17 cellular contexts compared by ENCODE assay signal in the genomic region with DNA sequence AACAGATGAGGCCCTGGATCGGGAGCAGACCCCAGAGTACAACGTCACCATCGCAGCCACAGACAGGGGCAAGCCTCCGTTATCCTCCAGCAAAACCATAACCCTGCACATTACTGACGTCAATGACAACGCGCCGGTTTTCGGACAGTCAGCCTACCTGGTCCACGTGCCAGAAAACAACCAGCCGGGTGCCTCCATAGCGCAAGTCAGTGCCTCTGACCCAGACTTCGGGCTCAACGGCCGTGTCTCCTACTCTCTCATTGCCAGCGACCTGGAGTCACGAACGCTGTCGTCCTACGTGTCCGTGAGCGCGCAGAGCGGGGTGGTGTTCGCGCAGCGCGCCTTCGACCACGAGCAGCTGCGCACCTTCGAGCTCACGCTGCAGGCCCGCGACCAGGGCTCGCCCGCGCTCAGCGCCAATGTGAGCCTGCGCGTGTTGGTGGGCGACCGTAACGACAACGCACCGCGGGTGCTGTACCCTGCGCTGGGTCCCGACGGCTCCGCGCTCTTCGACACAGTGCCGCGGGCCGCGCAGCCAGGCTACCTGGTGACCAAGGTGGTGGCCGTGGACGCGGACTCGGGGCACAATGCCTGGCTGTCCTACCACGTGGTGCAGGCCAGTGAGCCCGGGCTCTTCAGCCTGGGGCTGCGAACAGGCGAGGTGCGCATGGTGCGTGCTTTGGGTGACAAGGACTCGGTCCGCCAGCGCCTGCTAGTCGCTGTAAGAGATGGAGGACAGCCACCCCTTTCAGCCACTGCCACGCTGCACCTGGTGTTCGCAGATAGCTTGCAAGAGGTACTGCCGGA. TPM values are rescaled to one million over a fixed set of nuclear protein-coding genes. Genes with fewer than 3 reads are reported as not detected.
DNase-seq lines count a peak whose midpoint lies in the region; ATAC-seq and TF ChIP-seq lines count a peak whose summit lies in the region.
"Had no signal": no experiment of that assay in that cellular context is flagged by ENCODE, and none has a peak within 500 bp of the region (broad histone marks: within the 10 kb centered on the region; RNA-seq: fewer than 3 reads in every experiment).

No MANE protein-coding gene starts in this region.

- TF ChIP-seq POLR2A in breast epithelium (IDR thresholded peaks at IDR 0.05), result no peak

- no peaks in the 10 kb centered on the region for H4K20me1 ChIP-seq in mammary epithelial cell (ENCODE audit: insufficient read depth, low read length)

- H3K4me1 ChIP-seq in mammary epithelial cell (ENCODE audit: insufficient read depth, low read length) (no peaks in the 10 kb centered on the region), breast epithelium (no peaks in the 10 kb centered on the region)
- H3K4me1 ChIP-seq: Caco-2, tibial artery had no signal

- H3K36me3 Mint-ChIP-seq in nephron progenitor cell (ENCODE audit: low read depth), result peaks cover 97% of the 10 kb centered on the region

- DNase-seq in mammary epithelial cell, result no peak
- DNase-seq in breast epithelium (ENCODE audit: low spot score in 2 of 2), result no peak
- no peak for DNase-seq in coronary artery (ENCODE audit: low spot score)
- DNase-seq in nephron progenitor cell, result no peak
- no peak for DNase-seq in stimulated activated CD4-positive, alpha-beta T cell treated with anti-CD3 and anti-CD28 coated beads, Interleukin-15, amount 100 ng/mL, for 24 hours
- no peak for DNase-seq in DMS79 (lab: John Stamatoyannopoulos, UW)
- DNase-seq: activated CD4-positive, alpha-beta T cell treated with anti-CD3 and anti-CD28 coated beads, Interleukin-2, amount 50 U/mL, for 4 hours; activated T-cell treated with anti-CD3 and anti-CD28 coated beads, Interleukin-2, amount 50 U/mL, for 48 hours; Caco-2; caudate nucleus; midbrain; NCI-H1092 treated with DMSO at 0.1 percent for 48 hours; retina; tibial artery had no signal

- H3K9me3 ChIP-seq in mammary epithelial cell (replicated peaks; ENCODE audit: insufficient read depth, low read length) (peaks cover 49% of the 10 kb centered on the region), breast epithelium (peaks cover 77 to 99% of the 10 kb centered on the region in 2 donors)

- BruUV-seq in mammary epithelial cell (replicated peaks; lab: Mats Ljungman, UMichigan), result no TSS peak

- dilution Hi-C loops in mammary epithelial cell (cut with HindIII; ENCODE audit: low sequenced_read_pairs), result no loop called here

- in situ Hi-C loops in mammary epithelial cell (cut with MboI; ENCODE audit: low sequenced_read_pairs in 2 of 2), result loop anchor here in 1 of 2 donors (25.0 kb wide), 1 partner anchor 207 kb away; a partner anchor contains a TSS

- no peaks in the 10 kb centered on the region for H3K27me3 ChIP-seq in mammary epithelial cell (ENCODE audit: insufficient read depth, low read length)
- H3K27me3 ChIP-seq in breast epithelium, result no peaks in the 10 kb centered on the region
- H3K27me3 ChIP-seq: tibial artery had no signal

- H3K4me3 Mint-ChIP-seq in nephron progenitor cell, result peak overlapping the region; percentile 80

- 50% methylated on average over 34 of the region's 74 CpGs for WGBS in mammary epithelial cell (ENCODE audit: low coverage, missing lambda C conversion rate)

- TF ChIP-seq CTCF in mammary epithelial cell (conservative IDR thresholded peaks at IDR 0.05 in 1 of 2, IDR thresholded peaks at IDR 0.05 in 1 of 2; ENCODE audit: extremely low read depth in 1 of 2, insufficient read depth in 1 of 2, low read depth in 1 of 2, low read length in 2 of 2), result no peak
- no peak for TF ChIP-seq CTCF in breast epithelium (IDR thresholded peaks at IDR 0.05)
- TF ChIP-seq CTCF in coronary artery (IDR thresholded peaks at IDR 0.05), result no peak
- no peak for TF ChIP-seq CTCF in nephron progenitor cell (IDR thresholded peaks at IDR 0.05)

- no peak overlapping the region for H3K27ac Mint-ChIP-seq in nephron progenitor cell

- peaks cover 5% of the 10 kb centered on the region for H3K4me1 Mint-ChIP-seq in nephron progenitor cell

- ATAC-seq in GM19035 (IDR thresholded peaks at IDR 0.05; ENCODE audit: unreplicated experiment) (no peak), GM19023 (IDR thresholded peaks at IDR 0.05; ENCODE audit: unreplicated experiment) (no peak)

- no peaks in the 10 kb centered on the region for H3K79me2 ChIP-seq in mammary epithelial cell (ENCODE audit: insufficient read depth, low read length)

- H3K36me3 ChIP-seq in mammary epithelial cell (ENCODE audit: insufficient read depth, low read length) (no peaks in the 10 kb centered on the region), breast epithelium (no peaks in the 10 kb centered on the region)
- H3K36me3 ChIP-seq: neutrophil had no signal

- intact Hi-C loops in mammary epithelial cell (cut with micrococcal nuclease) (loop anchor here (10.0 kb wide), 1 partner anchor 194 kb away; a partner anchor contains a TSS), breast epithelium (cut with DNase I; ENCODE audit: low total_unique reads) (no loop called here)

- no peak overlapping the region for H3K9ac ChIP-seq in mammary epithelial cell (ENCODE audit: insufficient read depth, low read length)

- H3K27ac ChIP-seq in mammary epithelial cell (ENCODE audit: insufficient read depth, low read depth, low read length), result no peak overlapping the region
- no peak overlapping the region for H3K27ac ChIP-seq in breast epithelium
- no peak overlapping the region for H3K27ac ChIP-seq in coronary artery
- H3K27ac ChIP-seq: neutrophil, tibial artery had no signal

- no peak overlapping the region for H3K4me2 ChIP-seq in mammary epithelial cell (ENCODE audit: insufficient read depth, low read depth, low read length)

- H3K27me3 Mint-ChIP-seq in nephron progenitor cell (ENCODE audit: low read depth, poor library complexity), result peaks cover 17% of the 10 kb centered on the region

- peaks cover 97% of the 10 kb centered on the region for H3K9me3 Mint-ChIP-seq in nephron progenitor cell

- H2AFZ ChIP-seq in mammary epithelial cell (ENCODE audit: low read depth, low read length), result peak overlapping the region; percentile 14

- no peak overlapping the region for H3K4me3 ChIP-seq in mammary epithelial cell (replicated peaks in 1 of 3; ENCODE audit: insufficient read depth in 1 of 3, low read depth in 2 of 3, low read length in 3 of 3)
- peak overlapping the region in 1 of 3 donors; percentile 40 for H3K4me3 ChIP-seq in breast epithelium
- peak overlapping the region; percentile 70 for H3K4me3 ChIP-seq in coronary artery
- H3K4me3 ChIP-seq: tibial artery had no signal

- CTCF ChIA-PET in mammary epithelial cell (lab: Charles Lee; ENCODE audit: low non-redundant PET), result no interaction called here

RNA-seq across cellular contexts. Expression of a gene that starts 1.6 kb away (rescaled TPM):
- total RNA-seq in mammary epithelial cell (1 to 10 TPM; 1.2 to 8.5 TPM), breast epithelium (1 to 10 TPM; 5.0 to 9.8 (median 9.7) TPM)
- 0.12 TPM for polyA plus RNA-seq in mammary epithelial cell
- not detected for polyA minus RNA-seq in mammary epithelial cell

RNA-seq across cellular contexts. Expression of a gene that starts 1.8 kb away (rescaled TPM):
- total RNA-seq in mammary epithelial cell (1 to 10 TPM; 2.9 to 6.2 TPM), breast epithelium (10 to 100 TPM; 15.4 to 21.3 (median 16.0) TPM)
- 0.65 TPM for polyA plus RNA-seq in mammary epithelial cell
- not detected for polyA minus RNA-seq in mammary epithelial cell

RNA-seq across cellular contexts. Expression of a gene that starts 6.5 kb away (rescaled TPM):
- total RNA-seq in mammary epithelial cell, result 1 to 10 TPM; 7.8 to 7.9 TPM
- polyA plus RNA-seq in mammary epithelial cell, result 0.03 TPM
- 0.16 TPM for polyA minus RNA-seq in mammary epithelial cell
- 10 to 100 TPM in 2 of 3 donors, 1 to 10 TPM in 1; 7.2 to 10.7 (median 10.5) TPM for total RNA-seq in breast epithelium

RNA-seq across cellular contexts. Expression of a gene that starts 11.0 kb away (rescaled TPM):
- 10 to 100 TPM in 1 of 2 donors, 1 to 10 TPM in 1; 3.2 to 24.5 TPM for total RNA-seq in mammary epithelial cell
- 1.1 TPM for polyA plus RNA-seq in mammary epithelial cell
- 0.62 TPM for polyA minus RNA-seq in mammary epithelial cell
- 10 to 100 TPM in 2 of 3 donors, 1 to 10 TPM in 1; 9.8 to 12.0 (median 11.1) TPM for total RNA-seq in breast epithelium

RNA-seq across cellular contexts. Expression of a gene that starts 11.5 kb away (rescaled TPM):
- total RNA-seq in mammary epithelial cell (1 to 10 TPM; 1.2 to 3.7 TPM), breast epithelium (10 to 100 TPM in 2 of 3 donors, 1 to 10 TPM in 1; 8.8 to 12.8 (median 10.8) TPM)
- 0.11 TPM for polyA plus RNA-seq in mammary epithelial cell
- 4.2 TPM for polyA minus RNA-seq in mammary epithelial cell
